ENCODE assay signal across 1 cellular context in genomic region chr11:72700026-72700610, GRCh38.
TF ChIP-seq lines count a peak whose summit lies in the region.

No MANE protein-coding gene starts in this region.

TF ChIP-seq in SK-N-SH treated with all-trans-retinoic acid at 6 μM for 48 hours, 23 proteins besides CTCF, POLR2A, EP300 and RAD21 (continued from another document):
- TF ChIP-seq TSHZ2 (CRISPR knock-in tag; IDR thresholded peaks at IDR 0.05), result no peak
- no peak for TF ChIP-seq ZFP30 (CRISPR knock-in tag; IDR thresholded peaks at IDR 0.05)
- no peak for TF ChIP-seq RARB (CRISPR knock-in tag; IDR thresholded peaks at IDR 0.05)
- no peak for TF ChIP-seq TOX (CRISPR knock-in tag; IDR thresholded peaks at IDR 0.05; ENCODE audit: borderline replicate concordance)
- no peak for TF ChIP-seq CSDC2 (CRISPR knock-in tag; IDR thresholded peaks at IDR 0.05)
- no peak for TF ChIP-seq PPARA (CRISPR knock-in tag; IDR thresholded peaks at IDR 0.05; ENCODE audit: borderline replicate concordance)
